11 cellular contexts compared by ENCODE assay signal in genomic region chr2:60899230-60899891, GRCh38. TPM values are rescaled to one million over a fixed set of nuclear protein-coding genes. Genes with fewer than 3 reads are reported as not detected.
A peak's percentile ranks its signal among the peaks of the same experiment; 100 is the strongest.
DNase-seq lines count a peak whose midpoint lies in the region; ATAC-seq and TF ChIP-seq lines count a peak whose summit lies in the region.
"Had no signal": no experiment of that assay in that cellular context is flagged by ENCODE, and none has a peak within 500 bp of the region (broad histone marks: within the 10 kb centered on the region; RNA-seq: fewer than 3 reads in every experiment).

No MANE protein-coding gene starts in this region.

- H2BK5ac ChIP-seq in mesendoderm (ENCODE audit: low read length): no peak overlapping the region

- H4K8ac ChIP-seq in mesendoderm (ENCODE audit: low read depth, low read length): no peak overlapping the region

- H2AK5ac ChIP-seq in mesendoderm (ENCODE audit: low read length): no peak overlapping the region

- H3K36me3 Mint-ChIP-seq in activated T-cell treated with anti-CD3 and anti-CD28 coated beads, Interleukin-2, amount 50 U/mL, for 72 hours (ENCODE audit: insufficient read depth in 2 of 2): peaks cover 17 to 37% of the 10 kb centered on the region in 2 donors

- H3K27me3 ChIP-seq in mesendoderm (ENCODE audit: insufficient read depth, low read length, poor library complexity): no peaks in the 10 kb centered on the region

- H3K4me3 ChIP-seq in mesendoderm (ENCODE audit: low read length): no peak overlapping the region
- H3K4me3 ChIP-seq in lower leg skin (ENCODE audit: low read depth, poor library complexity, severe bottlenecking): no peak overlapping the region

- H4K5ac ChIP-seq in mesendoderm (ENCODE audit: low read length): no peak overlapping the region

- H2BK15ac ChIP-seq in mesendoderm (replicated peaks; ENCODE audit: low read depth): no peak overlapping the region

- H3K56ac ChIP-seq in mesendoderm (ENCODE audit: low read length): no peak overlapping the region

- peak overlapping the region; percentile 23 for H3K27ac Mint-ChIP-seq in activated T-cell treated with anti-CD3 and anti-CD28 coated beads, Interleukin-2, amount 50 U/mL, for 72 hours

- peak; percentile 64 for ATAC-seq in HG02588 (IDR thresholded peaks at IDR 0.05; ENCODE audit: unreplicated experiment)
- peak; percentile 85 to 89 for ATAC-seq in activated T-cell treated with anti-CD3 and anti-CD28 coated beads, Interleukin-2, amount 50 U/mL, for 72 hours (replicated peaks in 1 of 2)

- H3K4ac ChIP-seq in mesendoderm (ENCODE audit: low read depth, low read length): no peak overlapping the region

- no peaks in the 10 kb centered on the region for H3K36me3 ChIP-seq in mesendoderm (ENCODE audit: control insufficient read depth, insufficient read depth, low read length)

- H3K27ac ChIP-seq in mesendoderm (ENCODE audit: low read depth, low read length): no peak overlapping the region
- H3K27ac ChIP-seq: 22Rv1 had no signal

- H3K4me2 ChIP-seq in mesendoderm (ENCODE audit: low read length): no peak overlapping the region

- H3K79me2 ChIP-seq in mesendoderm (ENCODE audit: control insufficient read depth, insufficient read depth, low read length): no peaks in the 10 kb centered on the region

- no peaks in the 10 kb centered on the region for H3K79me1 ChIP-seq in mesendoderm (ENCODE audit: low read length)

- peak overlapping the region; percentile 2 to 42 for H3K4me3 Mint-ChIP-seq in activated T-cell treated with anti-CD3 and anti-CD28 coated beads, Interleukin-2, amount 50 U/mL, for 72 hours
- H3K4me3 Mint-ChIP-seq: brain had no signal

- no peak overlapping the region for H3K18ac ChIP-seq in mesendoderm (ENCODE audit: low read length)

- H3K4me1 Mint-ChIP-seq in activated T-cell treated with anti-CD3 and anti-CD28 coated beads, Interleukin-2, amount 50 U/mL, for 72 hours (ENCODE audit: low read depth): peaks cover 42% of the 10 kb centered on the region
- H3K4me1 Mint-ChIP-seq: brain had no signal

- DNase-seq in NCI-H82 (lab: John Stamatoyannopoulos, UW) (peak; percentile 6), NCI-H82 treated with DMSO at 0.1 percent for 48 hours (lab: John Stamatoyannopoulos, UW; ENCODE audit: unreplicated experiment) (no peak), T1000 (lab: John Stamatoyannopoulos, UW) (no peak), mesendoderm (no peak), lower leg skin (ENCODE audit: low spot score in 2 of 2) (no peak)
- peak; percentile 45 to 51 for DNase-seq in activated T-cell treated with anti-CD3 and anti-CD28 coated beads, Interleukin-2, amount 50 U/mL, for 72 hours
- DNase-seq in stimulated activated CD4-positive, alpha-beta T cell treated with anti-CD3 and anti-CD28 coated beads, TNF-alpha, amount 100 ng/mL, for 48 hours (ENCODE audit: low read depth in 3 of 3): peak; percentile 33 to 60 (median 48)
- DNase-seq: NCI-H1105 had no signal

- WGBS in mesendoderm (ENCODE audit: extremely low coverage, insufficient coverage, low lambda C conversion rate): no CpG with 5 or more reads among the region's 6 CpGs
- 61 to 71% methylated on average over 6 of the region's 6 CpGs for WGBS in lower leg skin, 2 donors

- no peak overlapping the region for H2BK120ac ChIP-seq in mesendoderm (ENCODE audit: low read depth, low read length)

- H3K23ac ChIP-seq in mesendoderm (ENCODE audit: low read length): no peak overlapping the region

- TF ChIP-seq POLR2A in lower leg skin (IDR thresholded peaks at IDR 0.05): no peak

- TF ChIP-seq CTCF in lower leg skin (IDR thresholded peaks at IDR 0.05): no peak

- no peak overlapping the region for H3K9ac ChIP-seq in mesendoderm (ENCODE audit: low read length)

- no peaks in the 10 kb centered on the region for H3K9me3 Mint-ChIP-seq in activated T-cell treated with anti-CD3 and anti-CD28 coated beads, Interleukin-2, amount 50 U/mL, for 72 hours
- H3K9me3 Mint-ChIP-seq: brain had no signal

- no peaks in the 10 kb centered on the region for H3K4me1 ChIP-seq in mesendoderm (ENCODE audit: control insufficient read depth, low read depth, low read length)

- intact Hi-C loops in lower leg skin (cut with DNase I; ENCODE audit: low total_unique reads): no loop called here

- no peaks in the 10 kb centered on the region for H3K27me3 Mint-ChIP-seq in activated T-cell treated with anti-CD3 and anti-CD28 coated beads, Interleukin-2, amount 50 U/mL, for 72 hours (ENCODE audit: low read depth)
- H3K27me3 Mint-ChIP-seq: brain had no signal

RNA-seq across cellular contexts. Expression of gene REL, which starts 18.0 kb away (rescaled TPM):
- 10 to 100 TPM; 72.6 to 81.0 TPM for total RNA-seq in activated T-cell treated with anti-CD3 and anti-CD28 coated beads, Interleukin-2, amount 50 U/mL, for 72 hours
- polyA plus RNA-seq in mesendoderm (2013, experiment 1 of 2): 3.1 TPM
- 2.7 TPM for polyA plus RNA-seq in mesendoderm (2013, experiment 2 of 2)
- total RNA-seq in lower leg skin: 10 to 100 TPM; 33.8 to 56.2 (median 41.2) TPM

Comparison
In these comparisons a context has a peak if more than half of its experiments do, and no peak if none do; other contexts are left out.
1. DNase-seq: peak in NCI-H82 (single experiment), activated T-cell treated with anti-CD3 and anti-CD28 coated beads, Interleukin-2, amount 50 U/mL, for 72 hours (2 of 2) and stimulated activated CD4-positive, alpha-beta T cell treated with anti-CD3 and anti-CD28 coated beads, TNF-alpha, amount 100 ng/mL, for 48 hours (3 of 3); none in NCI-H82 treated with DMSO at 0.1 percent for 48 hours (single experiment), T1000 (single experiment), mesendoderm (single experiment) and lower leg skin (0 of 2).